Comparison of ENCODE assay signal across 8 cellular contexts in the genomic region with DNA sequence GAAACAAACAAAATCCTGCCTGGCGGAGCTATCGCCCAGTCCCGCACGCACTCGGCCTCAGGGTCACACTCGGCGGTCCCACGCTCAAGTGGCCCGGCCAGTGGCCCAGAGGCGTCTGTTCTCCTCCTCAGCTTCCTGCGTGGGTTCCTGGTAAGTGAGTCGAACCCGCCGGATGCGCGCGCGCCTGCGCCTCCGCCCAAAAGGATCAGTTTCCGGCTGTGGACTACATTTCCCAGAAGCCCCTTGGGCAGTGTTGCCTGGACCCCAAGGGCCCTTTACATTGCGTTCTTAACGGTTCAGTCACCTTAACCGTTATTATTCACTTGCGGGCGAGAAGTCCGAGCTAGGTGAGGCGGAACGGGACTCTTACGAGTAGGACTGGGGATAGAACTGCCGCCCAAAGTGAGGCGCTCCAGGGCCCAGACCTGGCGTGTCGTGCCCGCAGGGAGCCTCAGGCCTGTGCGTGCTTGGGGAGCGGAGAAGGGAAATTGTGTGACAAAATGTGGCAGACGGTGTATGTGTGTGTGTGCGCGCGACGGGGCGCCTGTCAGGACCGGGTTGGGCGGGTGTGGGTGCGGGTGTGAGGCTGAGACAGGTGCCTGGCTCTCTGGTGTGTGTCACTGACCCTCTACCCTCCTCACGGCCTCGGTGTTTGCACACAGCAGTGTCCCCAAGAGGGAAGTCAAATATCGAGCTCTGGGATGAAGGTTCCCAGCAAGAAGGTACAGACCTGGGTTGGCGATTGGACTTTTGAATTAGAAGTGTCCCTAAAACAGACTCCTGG. TPM values are rescaled to one million over a fixed set of nuclear protein-coding genes. Genes with fewer than 3 reads are reported as not detected.
DNase-seq lines count a peak whose midpoint lies in the region; FAIRE-seq and TF ChIP-seq lines count a peak whose summit lies in the region.

A gene (plus strand): TSS at position 250 of the 784 bp plus-strand sequence. CDS start 1,267 bp downstream, outside the sequence.

- peak within 1 kb of the TSS; percentile 62 for H3K27ac ChIP-seq in SJCRH30

- no peaks in the 10 kb centered on the region for H3K36me3 ChIP-seq in SJCRH30
- H3K36me3 ChIP-seq in neuron (ENCODE audit: insufficient read depth, low read length): no peaks in the 10 kb centered on the region

- peak within 1 kb of the TSS; percentile 71 for H2AFZ ChIP-seq in neuron (ENCODE audit: low read depth, low read length)

- H3K4me3 ChIP-seq in HFF-Myc (replicated peaks; ENCODE audit: low read depth, low read length) (peak within 1 kb of the TSS; percentile 65), SJCRH30 (peak within 1 kb of the TSS; percentile 86), neuron (ENCODE audit: low read length) (peak within 1 kb of the TSS; percentile 82)

- H3K4me1 ChIP-seq in SJCRH30 (peaks cover 9% of the 10 kb centered on the region; the same call in 1 of the 2 replicates), neuron (ENCODE audit: insufficient read depth, low read length) (peaks cover 12% of the 10 kb centered on the region)

- no peaks in the 10 kb centered on the region for H3K27me3 ChIP-seq in SJCRH30
- no peaks in the 10 kb centered on the region for H3K27me3 ChIP-seq in neuron (ENCODE audit: insufficient read depth, low read length)

- H3K9me3 ChIP-seq in SJCRH30 (replicated peaks): no peaks in the 10 kb centered on the region; the same call in none of the 2 replicates
- peaks cover 10% of the 10 kb centered on the region for H3K9me3 ChIP-seq in neuron (ENCODE audit: low read length)

- no peak for TF ChIP-seq CTCF in HFF-Myc (IDR thresholded peaks at IDR 0.05; ENCODE audit: low read depth, low read length, missing control alignments)

- FAIRE-seq in G401.6 (lab: Jason Lieb, UNC) (peak; percentile 89), frontal cortex (lab: Jason Lieb, UNC) (no peak)

- DNase-seq in HFF-Myc (ENCODE audit: extremely low read depth, low read depth) (peak; percentile 53), MV-4-11 (lab: John Stamatoyannopoulos, UW) (peak; percentile 95), SJCRH30 (peak; percentile 91 to 93), frontal cortex (ENCODE audit: low spot score in 2 of 2) (peak; percentile 77 to 88), stromal cell of bone marrow (ENCODE audit: low read depth) (peak; percentile 80)
- DNase-seq in activated naive CD4-positive, alpha-beta T cell treated with Interleukin-2 at 50 U/mL for 16 hours: peak; percentile 92

RNA-seq across cellular contexts. Expression of the gene that starts here (rescaled TPM):
- total RNA-seq in SJCRH30 (2014; rRNA removed; shearing (Covaris generic)): 5.2 and 6.1 TPM in 2 replicates
- total RNA-seq in frontal cortex: 15.9 TPM

Comparison
In these comparisons a context has a peak if more than half of its experiments do, and no peak if none do; other contexts are left out.
1. Peak in every context shown above with its lines: DNase-seq, H3K4me3 ChIP-seq and H3K27ac ChIP-seq.